In genomic region chr14:68995731-68996130, GRCh38 we compare ENCODE assay signal across 18 cellular contexts. TPM values are rescaled to one million over a fixed set of nuclear protein-coding genes. Genes with fewer than 3 reads are reported as not detected.
DNase-seq lines count a peak whose midpoint lies in the region; ATAC-seq lines count a peak whose summit lies in the region.
"Had no signal": no experiment of that assay in that cellular context is flagged by ENCODE, and none has a peak within 500 bp of the region (broad histone marks: within the 10 kb centered on the region; RNA-seq: fewer than 3 reads in every experiment).

No MANE protein-coding gene starts in this region.

- peak overlapping the region; percentile 69 for H3K27ac Mint-ChIP-seq in activated CD4-positive, alpha-beta memory T cell treated with anti-CD3 and anti-CD28 coated beads, Interleukin-2, amount 10 ng/mL, durations not matched to agents 7 days and 5 days
- H3K27ac Mint-ChIP-seq in activated CD4-positive, alpha-beta memory T cell treated with anti-CD3 and anti-CD28 coated beads for 36 hours, result no peak overlapping the region
- H3K27ac Mint-ChIP-seq in activated naive CD8-positive, alpha-beta T cell treated with anti-CD3 and anti-CD28 coated beads, Interleukin-2, amount 10 ng/mL, durations not matched to agents 7 days and 5 days, result peak overlapping the region; percentile 79
- no peak overlapping the region for H3K27ac Mint-ChIP-seq in activated naive CD8-positive, alpha-beta T cell treated with anti-CD3 and anti-CD28 coated beads for 36 hours
- H3K27ac Mint-ChIP-seq in T-helper 17 cell, result peak overlapping the region; percentile 82
- H3K27ac Mint-ChIP-seq in naive thymus-derived CD4-positive, alpha-beta T cell, result peak overlapping the region; percentile 9 to 89 (median 67)
- H3K27ac Mint-ChIP-seq: CD4-positive, alpha-beta T cell; GM23338 had no signal

- intact Hi-C loops in activated CD4-positive, alpha-beta memory T cell treated with anti-CD3 and anti-CD28 coated beads for 36 hours (cut with micrococcal nuclease), result no loop called here
- intact Hi-C loops in naive thymus-derived CD4-positive, alpha-beta T cell (cut with micrococcal nuclease), result loop anchor here in 1 of 2 donors (2.0 kb wide), 1 partner anchor 17 kb away; the partner anchor contains the start of gene ACTN1

- peaks cover 2% of the 10 kb centered on the region for H3K27me3 Mint-ChIP-seq in activated CD4-positive, alpha-beta memory T cell treated with anti-CD3 and anti-CD28 coated beads, Interleukin-2, amount 10 ng/mL, durations not matched to agents 7 days and 5 days
- no peaks in the 10 kb centered on the region for H3K27me3 Mint-ChIP-seq in activated CD4-positive, alpha-beta memory T cell treated with anti-CD3 and anti-CD28 coated beads for 36 hours
- peaks cover 3% of the 10 kb centered on the region for H3K27me3 Mint-ChIP-seq in activated naive CD8-positive, alpha-beta T cell treated with anti-CD3 and anti-CD28 coated beads, Interleukin-2, amount 10 ng/mL, durations not matched to agents 7 days and 5 days
- H3K27me3 Mint-ChIP-seq in activated naive CD8-positive, alpha-beta T cell treated with anti-CD3 and anti-CD28 coated beads for 36 hours, result no peaks in the 10 kb centered on the region
- no peaks in the 10 kb centered on the region for H3K27me3 Mint-ChIP-seq in T-helper 17 cell
- H3K27me3 Mint-ChIP-seq in naive thymus-derived CD4-positive, alpha-beta T cell, result peaks cover 0 to 8% (median 0%) of the 10 kb centered on the region in 5 donors
- H3K27me3 Mint-ChIP-seq: CD4-positive, alpha-beta T cell had no signal

- peaks cover 0 to 7% of the 10 kb centered on the region in 2 donors for H3K4me1 ChIP-seq in naive thymus-derived CD4-positive, alpha-beta T cell (ENCODE audit: control insufficient read depth in 2 of 2, insufficient read depth in 2 of 2, low read length in 2 of 2)
- H3K4me1 ChIP-seq: BE2C had no signal

- no peak overlapping the region for H3K4me3 Mint-ChIP-seq in activated CD4-positive, alpha-beta memory T cell treated with anti-CD3 and anti-CD28 coated beads, Interleukin-2, amount 10 ng/mL, durations not matched to agents 7 days and 5 days
- H3K4me3 Mint-ChIP-seq in activated CD4-positive, alpha-beta memory T cell treated with anti-CD3 and anti-CD28 coated beads for 36 hours, result no peak overlapping the region
- peak overlapping the region; percentile 40 for H3K4me3 Mint-ChIP-seq in activated naive CD8-positive, alpha-beta T cell treated with anti-CD3 and anti-CD28 coated beads, Interleukin-2, amount 10 ng/mL, durations not matched to agents 7 days and 5 days
- H3K4me3 Mint-ChIP-seq in activated naive CD8-positive, alpha-beta T cell treated with anti-CD3 and anti-CD28 coated beads for 36 hours, result no peak overlapping the region
- peak overlapping the region; percentile 51 for H3K4me3 Mint-ChIP-seq in T-helper 17 cell
- peak overlapping the region in 9 of 10 donors; percentile 4 to 78 (median 48) for H3K4me3 Mint-ChIP-seq in naive thymus-derived CD4-positive, alpha-beta T cell
- H3K4me3 Mint-ChIP-seq: CD4-positive, alpha-beta T cell; GM23338 had no signal

- no peaks in the 10 kb centered on the region for H3K36me3 ChIP-seq in naive thymus-derived CD4-positive, alpha-beta T cell (ENCODE audit: control insufficient read depth in 2 of 3, insufficient read depth in 3 of 3, low read length in 3 of 3)
- H3K36me3 ChIP-seq: BE2C had no signal

- H3K36me3 Mint-ChIP-seq in activated CD4-positive, alpha-beta memory T cell treated with anti-CD3 and anti-CD28 coated beads, Interleukin-2, amount 10 ng/mL, durations not matched to agents 7 days and 5 days (ENCODE audit: low read depth), result peaks cover 5% of the 10 kb centered on the region
- no peaks in the 10 kb centered on the region for H3K36me3 Mint-ChIP-seq in activated CD4-positive, alpha-beta memory T cell treated with anti-CD3 and anti-CD28 coated beads for 36 hours
- H3K36me3 Mint-ChIP-seq in activated naive CD8-positive, alpha-beta T cell treated with anti-CD3 and anti-CD28 coated beads, Interleukin-2, amount 10 ng/mL, durations not matched to agents 7 days and 5 days, result peaks cover 8% of the 10 kb centered on the region
- H3K36me3 Mint-ChIP-seq in activated naive CD8-positive, alpha-beta T cell treated with anti-CD3 and anti-CD28 coated beads for 36 hours, result no peaks in the 10 kb centered on the region
- no peaks in the 10 kb centered on the region for H3K36me3 Mint-ChIP-seq in T-helper 17 cell (ENCODE audit: low read depth)
- peaks cover 0 to 14% (median 0%) of the 10 kb centered on the region in 5 donors for H3K36me3 Mint-ChIP-seq in naive thymus-derived CD4-positive, alpha-beta T cell

- no peak for DNase-seq in activated CD4-positive, alpha-beta memory T cell treated with anti-CD3 and anti-CD28 coated beads, Interleukin-2, amount 10 ng/mL, durations not matched to agents 7 days and 5 days
- no peak for DNase-seq in activated CD4-positive, alpha-beta memory T cell treated with anti-CD3 and anti-CD28 coated beads for 36 hours
- DNase-seq in activated naive CD8-positive, alpha-beta T cell treated with anti-CD3 and anti-CD28 coated beads, Interleukin-2, amount 10 ng/mL, durations not matched to agents 7 days and 5 days, result no peak
- no peak for DNase-seq in activated naive CD8-positive, alpha-beta T cell treated with anti-CD3 and anti-CD28 coated beads for 36 hours
- DNase-seq in T-helper 17 cell, result no peak
- DNase-seq in naive thymus-derived CD4-positive, alpha-beta T cell, result no peak
- DNase-seq in NCI-H82 (lab: John Stamatoyannopoulos, UW), result no peak
- no peak for DNase-seq in NCI-H345 (lab: John Stamatoyannopoulos, UW)
- DNase-seq: ACHN; BE2C; C1 segment of cervical spinal cord; CD4-positive, alpha-beta T cell; DMS153; DMS79; GDM1; HCEC 1CT; IMR-90 had no signal

- CTCF ChIA-PET in activated CD4-positive, alpha-beta memory T cell treated with anti-CD3 and anti-CD28 coated beads, Interleukin-2, amount 10 ng/mL, durations not matched to agents 7 days and 5 days (lab: Charles Lee), result no interaction called here
- CTCF ChIA-PET in activated CD4-positive, alpha-beta memory T cell treated with anti-CD3 and anti-CD28 coated beads for 36 hours (lab: Charles Lee), result interaction anchor here (1.0 kb wide), 1 partner anchor 85 kb away, joined by 4 read pairs; no protein-coding TSS in a partner anchor
- CTCF ChIA-PET in naive thymus-derived CD4-positive, alpha-beta T cell (lab: Charles Lee), result no interaction called here

- ATAC-seq in activated naive CD8-positive, alpha-beta T cell treated with anti-CD3 and anti-CD28 coated beads, Interleukin-2, amount 10 ng/mL, durations not matched to agents 7 days and 5 days (ENCODE audit: low read depth), result no peak
- no peak for ATAC-seq in T-helper 17 cell
- no peak for ATAC-seq in naive thymus-derived CD4-positive, alpha-beta T cell
- ATAC-seq: GM23338 had no signal

- H3K9me3 ChIP-seq in T-helper 17 cell (ENCODE audit: control insufficient read depth, low read length, poor library complexity, severe bottlenecking), result no peaks in the 10 kb centered on the region
- no peaks in the 10 kb centered on the region for H3K9me3 ChIP-seq in naive thymus-derived CD4-positive, alpha-beta T cell (ENCODE audit: control insufficient read depth in 2 of 3, low read length in 3 of 3)
- H3K9me3 ChIP-seq: BE2C had no signal

- H3K9me3 Mint-ChIP-seq in activated CD4-positive, alpha-beta memory T cell treated with anti-CD3 and anti-CD28 coated beads, Interleukin-2, amount 10 ng/mL, durations not matched to agents 7 days and 5 days, result peaks cover 9% of the 10 kb centered on the region
- H3K9me3 Mint-ChIP-seq in activated CD4-positive, alpha-beta memory T cell treated with anti-CD3 and anti-CD28 coated beads for 36 hours, result no peaks in the 10 kb centered on the region
- peaks cover 8% of the 10 kb centered on the region for H3K9me3 Mint-ChIP-seq in activated naive CD8-positive, alpha-beta T cell treated with anti-CD3 and anti-CD28 coated beads, Interleukin-2, amount 10 ng/mL, durations not matched to agents 7 days and 5 days
- no peaks in the 10 kb centered on the region for H3K9me3 Mint-ChIP-seq in activated naive CD8-positive, alpha-beta T cell treated with anti-CD3 and anti-CD28 coated beads for 36 hours
- peaks cover 0 to 8% (median 0%) of the 10 kb centered on the region in 11 donors for H3K9me3 Mint-ChIP-seq in naive thymus-derived CD4-positive, alpha-beta T cell
- H3K9me3 Mint-ChIP-seq: CD4-positive, alpha-beta T cell; GM23338 had no signal

- H3K4me1 Mint-ChIP-seq in activated CD4-positive, alpha-beta memory T cell treated with anti-CD3 and anti-CD28 coated beads, Interleukin-2, amount 10 ng/mL, durations not matched to agents 7 days and 5 days, result peaks cover 32% of the 10 kb centered on the region
- peaks cover 5% of the 10 kb centered on the region for H3K4me1 Mint-ChIP-seq in activated CD4-positive, alpha-beta memory T cell treated with anti-CD3 and anti-CD28 coated beads for 36 hours (ENCODE audit: low read depth)
- H3K4me1 Mint-ChIP-seq in activated naive CD8-positive, alpha-beta T cell treated with anti-CD3 and anti-CD28 coated beads, Interleukin-2, amount 10 ng/mL, durations not matched to agents 7 days and 5 days, result peaks cover 22% of the 10 kb centered on the region
- H3K4me1 Mint-ChIP-seq in activated naive CD8-positive, alpha-beta T cell treated with anti-CD3 and anti-CD28 coated beads for 36 hours, result peaks cover 7% of the 10 kb centered on the region
- peaks cover 10% of the 10 kb centered on the region for H3K4me1 Mint-ChIP-seq in T-helper 17 cell
- H3K4me1 Mint-ChIP-seq in naive thymus-derived CD4-positive, alpha-beta T cell, result peaks cover 9 to 32% (median 24%) of the 10 kb centered on the region in 7 donors

- H3K27me3 ChIP-seq in naive thymus-derived CD4-positive, alpha-beta T cell (ENCODE audit: control insufficient read depth in 2 of 2, insufficient read depth in 2 of 2, low read length in 2 of 2), result no peaks in the 10 kb centered on the region
- H3K27me3 ChIP-seq: BE2C had no signal

- no peak overlapping the region for H3K4me3 ChIP-seq in naive thymus-derived CD4-positive, alpha-beta T cell (ENCODE audit: low read length)
- H3K4me3 ChIP-seq: GM23338 had no signal

- H3K27ac ChIP-seq in naive thymus-derived CD4-positive, alpha-beta T cell (ENCODE audit: low read depth, low read length), result no peak overlapping the region

- POLR2A ChIA-PET in activated CD4-positive, alpha-beta memory T cell treated with anti-CD3 and anti-CD28 coated beads, Interleukin-2, amount 10 ng/mL, durations not matched to agents 7 days and 5 days (lab: Charles Lee), result interaction anchor here (0.6 to 0.9 kb wide), 2 partner anchors 9 to 18 kb away, joined by 3 read pairs; no protein-coding TSS in a partner anchor
- POLR2A ChIA-PET in activated CD4-positive, alpha-beta memory T cell treated with anti-CD3 and anti-CD28 coated beads for 36 hours (lab: Charles Lee), result no interaction called here
- POLR2A ChIA-PET in activated naive CD8-positive, alpha-beta T cell treated with anti-CD3 and anti-CD28 coated beads, Interleukin-2, amount 10 ng/mL, durations not matched to agents 7 days and 5 days (lab: Charles Lee), result interaction anchor here (1.0 kb wide), 1 partner anchor 68 kb away, joined by 4 read pairs; no protein-coding TSS in a partner anchor
- POLR2A ChIA-PET in naive thymus-derived CD4-positive, alpha-beta T cell (lab: Charles Lee), result no interaction called here

RNA-seq across cellular contexts. Expression of gene ACTN1, which starts 16.6 kb away (rescaled TPM):
- 10 to 100 TPM; 34.7 to 37.1 TPM for total RNA-seq in activated CD4-positive, alpha-beta memory T cell treated with anti-CD3 and anti-CD28 coated beads, Interleukin-2, amount 10 ng/mL, durations not matched to agents 7 days and 5 days
- total RNA-seq in activated CD4-positive, alpha-beta memory T cell treated with anti-CD3 and anti-CD28 coated beads for 36 hours, result 10 to 100 TPM; 70.6 to 72.2 TPM
- 10 to 100 TPM; 63.8 to 71.5 TPM for total RNA-seq in activated naive CD8-positive, alpha-beta T cell treated with anti-CD3 and anti-CD28 coated beads, Interleukin-2, amount 10 ng/mL, durations not matched to agents 7 days and 5 days
- total RNA-seq in activated naive CD8-positive, alpha-beta T cell treated with anti-CD3 and anti-CD28 coated beads for 36 hours, result 100 to 1,000 TPM; 171 to 177 TPM
- total RNA-seq in T-helper 17 cell, result 10 to 100 TPM; 36.8 to 88.9 TPM
- 100 to 1,000 TPM in 4 of 5 experiments, 10 to 100 TPM in 1; 41.3 to 249 (median 227) TPM for total RNA-seq in naive thymus-derived CD4-positive, alpha-beta T cell
- polyA plus RNA-seq in naive thymus-derived CD4-positive, alpha-beta T cell, result 100 to 1,000 TPM; 188 to 390 TPM

Comparison
In these comparisons a context has a peak if more than half of its experiments do, and no peak if none do; other contexts are left out.
1. H3K27ac Mint-ChIP-seq: peak in activated CD4-positive, alpha-beta memory T cell treated with anti-CD3 and anti-CD28 coated beads, Interleukin-2, amount 10 ng/mL, durations not matched to agents 7 days and 5 days (single experiment), activated naive CD8-positive, alpha-beta T cell treated with anti-CD3 and anti-CD28 coated beads, Interleukin-2, amount 10 ng/mL, durations not matched to agents 7 days and 5 days (single experiment), T-helper 17 cell (single experiment) and naive thymus-derived CD4-positive, alpha-beta T cell (9 of 9); none in activated CD4-positive, alpha-beta memory T cell treated with anti-CD3 and anti-CD28 coated beads for 36 hours (single experiment) and activated naive CD8-positive, alpha-beta T cell treated with anti-CD3 and anti-CD28 coated beads for 36 hours (single experiment).
2. H3K4me3 Mint-ChIP-seq: peak in activated naive CD8-positive, alpha-beta T cell treated with anti-CD3 and anti-CD28 coated beads, Interleukin-2, amount 10 ng/mL, durations not matched to agents 7 days and 5 days (single experiment), T-helper 17 cell (single experiment) and naive thymus-derived CD4-positive, alpha-beta T cell (9 of 10); none in activated CD4-positive, alpha-beta memory T cell treated with anti-CD3 and anti-CD28 coated beads, Interleukin-2, amount 10 ng/mL, durations not matched to agents 7 days and 5 days (single experiment), activated CD4-positive, alpha-beta memory T cell treated with anti-CD3 and anti-CD28 coated beads for 36 hours (single experiment) and activated naive CD8-positive, alpha-beta T cell treated with anti-CD3 and anti-CD28 coated beads for 36 hours (single experiment).
3. POLR2A ChIA-PET loops: an anchor here in activated CD4-positive, alpha-beta memory T cell treated with anti-CD3 and anti-CD28 coated beads, Interleukin-2, amount 10 ng/mL, durations not matched to agents 7 days and 5 days (0.6 to 0.9 kb wide) and activated naive CD8-positive, alpha-beta T cell treated with anti-CD3 and anti-CD28 coated beads, Interleukin-2, amount 10 ng/mL, durations not matched to agents 7 days and 5 days (1.0 kb wide); none called in activated CD4-positive, alpha-beta memory T cell treated with anti-CD3 and anti-CD28 coated beads for 36 hours and naive thymus-derived CD4-positive, alpha-beta T cell.